Comparison of ENCODE assay signal across 8 cellular contexts in the genomic region with DNA sequence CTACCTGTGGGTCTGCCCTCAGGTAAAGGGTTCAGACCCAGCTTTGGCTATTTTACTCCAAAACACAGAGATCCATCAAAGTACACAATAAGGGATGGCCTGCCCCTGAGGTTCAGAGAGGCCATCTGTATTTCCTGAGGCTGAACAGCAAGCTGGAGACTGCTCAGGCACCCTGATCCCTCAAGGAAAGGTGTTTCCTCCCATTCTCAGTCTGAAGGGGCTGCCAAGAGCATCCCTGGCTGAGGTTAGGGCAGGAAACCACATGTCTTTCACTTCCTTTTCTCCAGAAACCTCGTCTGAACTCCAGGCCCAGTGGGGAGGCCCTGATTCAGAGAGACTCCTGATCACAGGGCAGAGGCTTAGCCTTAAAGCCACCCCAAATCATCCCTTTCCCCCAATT. TPM values are rescaled to one million over a fixed set of nuclear protein-coding genes. Genes with fewer than 3 reads are reported as not detected.
DNase-seq lines count a peak whose midpoint lies in the region; ATAC-seq and TF ChIP-seq lines count a peak whose summit lies in the region.

No MANE protein-coding gene starts in this region.

- CTCF ChIA-PET in activated CD8-positive, alpha-beta memory T cell treated with anti-CD3 and anti-CD28 coated beads, Interleukin-2, amount 10 ng/mL, durations not matched to agents 7 days and 5 days (lab: Charles Lee): interaction anchor here (1.1 kb wide), 1 partner anchor 13 kb away, joined by 3 read pairs; no protein-coding TSS in a partner anchor

- no peaks in the 10 kb centered on the region for H3K9me3 Mint-ChIP-seq in activated CD8-positive, alpha-beta memory T cell treated with anti-CD3 and anti-CD28 coated beads, Interleukin-2, amount 10 ng/mL, durations not matched to agents 7 days and 5 days (ENCODE audit: low read depth)

- H3K36me3 Mint-ChIP-seq in activated CD8-positive, alpha-beta memory T cell treated with anti-CD3 and anti-CD28 coated beads, Interleukin-2, amount 10 ng/mL, durations not matched to agents 7 days and 5 days: no peaks in the 10 kb centered on the region

- H3K4me3 Mint-ChIP-seq in activated CD8-positive, alpha-beta memory T cell treated with anti-CD3 and anti-CD28 coated beads, Interleukin-2, amount 10 ng/mL, durations not matched to agents 7 days and 5 days: peak overlapping the region; percentile 33

- H3K27me3 Mint-ChIP-seq in activated CD8-positive, alpha-beta memory T cell treated with anti-CD3 and anti-CD28 coated beads, Interleukin-2, amount 10 ng/mL, durations not matched to agents 7 days and 5 days: peaks cover 11% of the 10 kb centered on the region

- no peak for TF ChIP-seq CTCF in fibroblast of pulmonary artery (IDR thresholded peaks at IDR 0.05; ENCODE audit: low read length, missing control alignments)
- no peak for TF ChIP-seq CTCF in retinal pigment epithelial cell (conservative IDR thresholded peaks at IDR 0.05; ENCODE audit: low read depth, low read length)

- no peak for DNase-seq in activated CD8-positive, alpha-beta memory T cell treated with anti-CD3 and anti-CD28 coated beads, Interleukin-2, amount 10 ng/mL, durations not matched to agents 7 days and 5 days
- no peak for DNase-seq in activated CD8-positive, alpha-beta memory T cell treated with anti-CD3 and anti-CD28 coated beads, Interleukin-2, amount 50 U/mL, for 4 hours
- DNase-seq in RPMI7951 (ENCODE audit: low read depth) (peak; percentile 29), fibroblast of pulmonary artery (ENCODE audit: low read depth) (peak; percentile 50), retinal pigment epithelial cell (ENCODE audit: low read depth) (no peak), midbrain (lab: John Stamatoyannopoulos, UW) (no peak), cortex of kidney (lab: John Stamatoyannopoulos, UW) (no peak)

- no peak for ATAC-seq in activated CD8-positive, alpha-beta memory T cell treated with anti-CD3 and anti-CD28 coated beads, Interleukin-2, amount 10 ng/mL, durations not matched to agents 7 days and 5 days
- no peak for ATAC-seq in HG03520 (IDR thresholded peaks at IDR 0.05; ENCODE audit: unreplicated experiment)

- H3K27ac Mint-ChIP-seq in activated CD8-positive, alpha-beta memory T cell treated with anti-CD3 and anti-CD28 coated beads, Interleukin-2, amount 10 ng/mL, durations not matched to agents 7 days and 5 days: no peak overlapping the region

- peaks cover 16% of the 10 kb centered on the region for H3K4me1 Mint-ChIP-seq in activated CD8-positive, alpha-beta memory T cell treated with anti-CD3 and anti-CD28 coated beads, Interleukin-2, amount 10 ng/mL, durations not matched to agents 7 days and 5 days

- H3K4me3 ChIP-seq in fibroblast of pulmonary artery (replicated peaks; ENCODE audit: low read depth, low read length) (peak overlapping the region; percentile 73), retinal pigment epithelial cell (ENCODE audit: low read length) (peak overlapping the region; percentile 65)

RNA-seq across cellular contexts. Expression of gene RILPL1, which starts 1.5 kb away (rescaled TPM):
- total RNA-seq in activated CD8-positive, alpha-beta memory T cell treated with anti-CD3 and anti-CD28 coated beads, Interleukin-2, amount 10 ng/mL, durations not matched to agents 7 days and 5 days: 1 to 10 TPM; 1.5 TPM
- 4.8 and 10.3 TPM in 2 replicates for total RNA-seq in RPMI7951 (2014; rRNA removed; shearing (Covaris generic))

RNA-seq across cellular contexts. Expression of gene TMED2, which starts 52.3 kb away (rescaled TPM):
- total RNA-seq in activated CD8-positive, alpha-beta memory T cell treated with anti-CD3 and anti-CD28 coated beads, Interleukin-2, amount 10 ng/mL, durations not matched to agents 7 days and 5 days: 100 to 1,000 TPM; 132 to 172 TPM
- total RNA-seq in RPMI7951 (2014; rRNA removed; shearing (Covaris generic)): 231 and 253 TPM in 2 replicates

Comparison
In these comparisons a context has a peak if more than half of its experiments do, and no peak if none do; other contexts are left out.
1. DNase-seq: peak in RPMI7951 (single experiment) and fibroblast of pulmonary artery (single experiment); none in activated CD8-positive, alpha-beta memory T cell treated with anti-CD3 and anti-CD28 coated beads, Interleukin-2, amount 10 ng/mL, durations not matched to agents 7 days and 5 days (single experiment), activated CD8-positive, alpha-beta memory T cell treated with anti-CD3 and anti-CD28 coated beads, Interleukin-2, amount 50 U/mL, for 4 hours (single experiment), retinal pigment epithelial cell (single experiment), midbrain (single experiment) and cortex of kidney (single experiment).